Comparison of ENCODE assay signal across 19 cellular contexts in the genomic region with DNA sequence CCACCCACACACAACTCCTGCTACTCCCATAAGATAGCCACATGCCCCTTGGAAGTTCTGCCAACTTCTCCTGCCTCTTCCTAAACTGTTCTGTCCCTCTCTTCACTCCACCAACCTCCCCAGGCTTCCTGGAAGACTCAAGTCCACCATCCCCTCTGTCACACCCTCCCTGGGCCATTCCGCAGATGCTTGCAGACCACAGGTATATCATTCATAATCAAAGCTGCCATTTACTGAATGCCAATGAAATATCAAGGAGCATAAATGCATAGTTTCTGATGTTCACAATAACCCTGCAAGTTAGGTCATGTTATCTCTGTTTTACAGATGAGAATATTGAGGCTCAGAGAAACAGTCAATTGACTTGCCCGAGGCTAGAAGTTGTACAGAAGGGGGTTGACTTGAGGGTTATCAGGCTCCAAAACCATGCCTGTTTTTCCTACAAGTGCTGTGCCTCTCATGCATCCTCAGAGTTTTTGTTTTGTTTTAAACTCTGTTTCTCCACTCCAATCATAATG.
"Had no signal": no experiment of that assay in that cellular context is flagged by ENCODE, and none has a peak within 500 bp of the region (broad histone marks: within the 10 kb centered on the region; RNA-seq: fewer than 3 reads in every experiment).

No MANE protein-coding gene starts in this region.

- H3K9me3 ChIP-seq: colonic mucosa, psoas muscle, sigmoid colon had no signal

- H3K27me3 ChIP-seq: colonic mucosa, foreskin keratinocyte, sigmoid colon had no signal

- H3K79me2 ChIP-seq: parathyroid adenoma had no signal

- DNase-seq: colonic mucosa; dermis blood vessel endothelial cell; immature natural killer cell; left colon; left ventricle myocardium superior; mesendoderm; naive B cell; occipital lobe; psoas muscle; retina; sigmoid colon; small intestine; stimulated activated CD4-positive, alpha-beta T cell treated with anti-CD3 and anti-CD28 coated beads, Interleukin-12 subunit alpha, Interleukin-12 subunit beta, amount 100 ng/mL, for 4 hours; stimulated activated naive CD4-positive, alpha-beta T cell treated with Interleukin-2 at 50 U/mL for 16 hours; trophoblast cell had no signal

- H3K36me3 ChIP-seq: colonic mucosa, sigmoid colon had no signal

- H3K27ac ChIP-seq: colonic mucosa, foreskin keratinocyte, parathyroid adenoma, psoas muscle, sigmoid colon had no signal

- H3K4me3 ChIP-seq: colonic mucosa, lung, psoas muscle, sigmoid colon had no signal

- FAIRE-seq: small intestine, urothelium cell line had no signal

- H3K4me1 ChIP-seq: colonic mucosa, parathyroid adenoma, psoas muscle had no signal

- H3K9ac ChIP-seq: parathyroid adenoma had no signal

- H2AFZ ChIP-seq: parathyroid adenoma had no signal

- ATAC-seq: foreskin keratinocyte, left colon, left ventricle myocardium superior, psoas muscle had no signal
